Comparison of ENCODE assay signal across 8 cellular contexts in the genomic region with DNA sequence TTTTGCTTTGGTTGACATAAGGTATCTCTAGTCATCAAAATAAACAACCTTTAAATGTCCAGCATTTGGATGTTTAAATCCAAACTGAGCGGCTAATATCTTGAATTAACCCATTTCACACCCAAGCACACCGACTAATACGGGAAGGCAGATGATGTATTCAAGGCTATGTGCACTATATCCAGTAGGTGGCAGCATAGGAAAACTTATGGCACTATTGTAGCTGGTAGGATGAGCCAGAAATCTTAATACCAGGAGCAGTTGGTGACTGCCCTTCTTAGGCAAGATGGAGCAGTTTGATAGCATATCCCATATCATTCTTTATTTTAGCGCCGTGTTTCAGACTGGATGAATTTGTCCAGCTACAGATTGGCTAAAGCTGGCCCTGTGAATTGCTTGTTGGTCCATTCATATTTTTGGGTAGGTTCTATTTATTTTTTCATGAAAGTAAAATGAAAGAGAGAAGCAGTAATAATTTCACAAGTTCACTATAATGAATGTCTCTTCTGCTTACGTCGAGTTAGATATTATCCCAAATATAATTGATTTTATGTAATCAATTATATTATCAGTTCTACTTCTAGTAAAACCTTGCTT. TPM values are rescaled to one million over a fixed set of nuclear protein-coding genes. Genes with fewer than 3 reads are reported as not detected.
DNase-seq lines count a peak whose midpoint lies in the region; ATAC-seq and TF ChIP-seq lines count a peak whose summit lies in the region.

No MANE protein-coding gene starts in this region.

- no peak overlapping the region for H3K27ac Mint-ChIP-seq in activated naive CD4-positive, alpha-beta T cell treated with anti-CD3 and anti-CD28 coated beads for 36 hours
- no peak overlapping the region for H3K27ac Mint-ChIP-seq in activated naive CD8-positive, alpha-beta T cell treated with anti-CD3 and anti-CD28 coated beads for 36 hours

- H3K27me3 Mint-ChIP-seq in activated naive CD4-positive, alpha-beta T cell treated with anti-CD3 and anti-CD28 coated beads for 36 hours (ENCODE audit: low read depth) = peaks cover 4% of the 10 kb centered on the region
- H3K27me3 Mint-ChIP-seq in activated naive CD8-positive, alpha-beta T cell treated with anti-CD3 and anti-CD28 coated beads for 36 hours = peaks cover 13% of the 10 kb centered on the region

- H3K9me3 Mint-ChIP-seq in activated naive CD4-positive, alpha-beta T cell treated with anti-CD3 and anti-CD28 coated beads for 36 hours = no peaks in the 10 kb centered on the region
- no peaks in the 10 kb centered on the region for H3K9me3 Mint-ChIP-seq in activated naive CD8-positive, alpha-beta T cell treated with anti-CD3 and anti-CD28 coated beads for 36 hours

- CTCF ChIA-PET in activated naive CD4-positive, alpha-beta T cell treated with anti-CD3 and anti-CD28 coated beads for 36 hours (lab: Charles Lee) = interaction anchor here (0.7 to 4.2 kb wide), 19 partner anchors 8 to 608 kb away, joined by 3 to 47 read pairs (median 4); no protein-coding TSS in a partner anchor

- ATAC-seq in GM21576 (IDR thresholded peaks at IDR 0.05; ENCODE audit: unreplicated experiment) = peak; percentile 95
- peak; percentile 92 to 96 (median 94) for ATAC-seq in heart right ventricle

- peaks cover 0 to 3% (median 0%) of the 10 kb centered on the region in 11 donors for H3K9me3 ChIP-seq in heart right ventricle

- no peaks in the 10 kb centered on the region for H3K4me1 Mint-ChIP-seq in activated naive CD4-positive, alpha-beta T cell treated with anti-CD3 and anti-CD28 coated beads for 36 hours (ENCODE audit: low read depth)
- no peaks in the 10 kb centered on the region for H3K4me1 Mint-ChIP-seq in activated naive CD8-positive, alpha-beta T cell treated with anti-CD3 and anti-CD28 coated beads for 36 hours

- no peak overlapping the region for H3K27ac ChIP-seq in heart right ventricle

- no peaks in the 10 kb centered on the region for H3K36me3 Mint-ChIP-seq in activated naive CD4-positive, alpha-beta T cell treated with anti-CD3 and anti-CD28 coated beads for 36 hours (ENCODE audit: low read depth)
- no peaks in the 10 kb centered on the region for H3K36me3 Mint-ChIP-seq in activated naive CD8-positive, alpha-beta T cell treated with anti-CD3 and anti-CD28 coated beads for 36 hours

- intact Hi-C loops in activated naive CD4-positive, alpha-beta T cell treated with anti-CD3 and anti-CD28 coated beads for 36 hours (cut with micrococcal nuclease) = loop anchor here (1.0 to 5.0 kb wide), 4 partner anchors 361 to 607 kb away; no protein-coding TSS in a partner anchor
- intact Hi-C loops in heart right ventricle (cut with DNase I) = loop anchor here (1.0 to 10.0 kb wide), 13 partner anchors 81 to 606 kb away; a partner anchor contains a TSS

- peak; percentile 42 for DNase-seq in activated naive CD4-positive, alpha-beta T cell treated with anti-CD3 and anti-CD28 coated beads for 36 hours
- no peak for DNase-seq in activated naive CD4-positive, alpha-beta T cell treated with Interleukin-2 at 50 U/mL for 16 hours
- DNase-seq in HPDE6-E6E7 (ENCODE audit: extremely low spot score) (peak; percentile 84), NCI-H524 treated with DMSO at 0.1 percent for 48 hours (lab: John Stamatoyannopoulos, UW) (peak; percentile 81), heart right ventricle (peak in 1 of 2 donors; percentile 62), pulmonary artery endothelial cell (ENCODE audit: low read depth, low spot score) (peak; percentile 51)
- peak; percentile 4 for DNase-seq in activated naive CD8-positive, alpha-beta T cell treated with anti-CD3 and anti-CD28 coated beads for 36 hours

- H3K4me3 Mint-ChIP-seq in activated naive CD4-positive, alpha-beta T cell treated with anti-CD3 and anti-CD28 coated beads for 36 hours = no peak overlapping the region
- H3K4me3 Mint-ChIP-seq in activated naive CD8-positive, alpha-beta T cell treated with anti-CD3 and anti-CD28 coated beads for 36 hours = no peak overlapping the region

- peaks cover 0 to 5% (median 0%) of the 10 kb centered on the region in 9 donors for H3K4me1 ChIP-seq in heart right ventricle

- no peak overlapping the region for H3K4me3 ChIP-seq in heart right ventricle

- 15 to 18% methylated on average over 7 of the region's 7 CpGs for WGBS in heart right ventricle, 2 donors

- TF ChIP-seq CTCF in heart right ventricle (IDR thresholded peaks at IDR 0.05) = peak; percentile 72 to 93 (median 86)

- H3K36me3 ChIP-seq in heart right ventricle = no peaks in the 10 kb centered on the region

- peaks cover 0 to 6% (median 0%) of the 10 kb centered on the region in 7 donors for H3K27me3 ChIP-seq in heart right ventricle

RNA-seq across cellular contexts. Expression of a gene that starts 24.4 kb away (rescaled TPM):
- total RNA-seq in activated naive CD4-positive, alpha-beta T cell treated with anti-CD3 and anti-CD28 coated beads for 36 hours = 1 to 10 TPM; 2.0 to 3.5 TPM
- total RNA-seq in activated naive CD8-positive, alpha-beta T cell treated with anti-CD3 and anti-CD28 coated beads for 36 hours = 1 to 10 TPM; 6.2 to 7.5 TPM
- 10 to 100 TPM in 6 of 10 donors, 1 to 10 TPM in 4; 3.2 to 75.9 (median 12.1) TPM for total RNA-seq in heart right ventricle
- polyA plus RNA-seq in heart right ventricle = 1 to 10 TPM; 7.8 to 8.5 TPM
- total RNA-seq in pulmonary artery endothelial cell = 252 and 407 TPM in 2 replicates
